ENCODE assay signal across 1 cellular context in genomic region chr1:85201340-85202091, GRCh38.
A peak's percentile ranks its signal among the peaks of the same experiment; 100 is the strongest.
TF ChIP-seq lines count a peak whose summit lies in the region.

No MANE protein-coding gene starts in this region.

TF ChIP-seq in HepG2, 621 proteins besides CTCF, POLR2A, EP300 and RAD21 (continued from another document and continues in another):
- TF ChIP-seq ZNF142 (CRISPR knock-in tag; IDR thresholded peaks at IDR 0.05) (no peak), RARA (CRISPR knock-in tag; IDR thresholded peaks at IDR 0.05) (0 out of 2 replicates have a peak, but pooled peaks have one; percentile 7), AHDC1 (CRISPR knock-in tag; IDR thresholded peaks at IDR 0.05; ENCODE audit: borderline replicate concordance) (no peak), GMEB2 (CRISPR knock-in tag; IDR thresholded peaks at IDR 0.05; ENCODE audit: low read depth) (no peak), FOXM1 (CRISPR knock-in tag; IDR thresholded peaks at IDR 0.05) (no peak), ZNF33B (CRISPR knock-in tag; IDR thresholded peaks at IDR 0.05) (no peak), FOXO1 (CRISPR knock-in tag; IDR thresholded peaks at IDR 0.05) (no peak), KLF13 (CRISPR knock-in tag; IDR thresholded peaks at IDR 0.05) (no peak), ISL2 (CRISPR knock-in tag; IDR thresholded peaks at IDR 0.05) (peak; percentile 35; the same call in 1 of the 2 replicates), AKNA (CRISPR knock-in tag; IDR thresholded peaks at IDR 0.05; ENCODE audit: borderline replicate concordance) (no peak), ZSCAN20 (CRISPR knock-in tag; IDR thresholded peaks at IDR 0.05; ENCODE audit: borderline replicate concordance) (no peak; the same call in 1 of the 2 replicates), REXO4 (CRISPR knock-in tag; IDR thresholded peaks at IDR 0.05; ENCODE audit: borderline replicate concordance) (no peak), SMAD1 (CRISPR knock-in tag; IDR thresholded peaks at IDR 0.05; ENCODE audit: borderline replicate concordance, low read depth) (no peak), MZF1 (CRISPR knock-in tag; IDR thresholded peaks at IDR 0.05; ENCODE audit: borderline replicate concordance) (no peak), KLF6 (CRISPR knock-in tag; IDR thresholded peaks at IDR 0.05) (no peak), ZNF552 (CRISPR knock-in tag; IDR thresholded peaks at IDR 0.05; ENCODE audit: borderline replicate concordance) (no peak), ZNF501 (CRISPR knock-in tag; IDR thresholded peaks at IDR 0.05) (0 out of 2 replicates have a peak, but pooled peaks have one; percentile 23), ZNF772 (CRISPR knock-in tag; IDR thresholded peaks at IDR 0.05) (peak; percentile 41; the same call in 1 of the 2 replicates), TEAD3 (CRISPR knock-in tag; optimal IDR thresholded peaks at IDR 0.05; ENCODE audit: borderline replicate concordance) (peak; percentile 92), HNRNPUL1 (IDR thresholded peaks at IDR 0.05; ENCODE audit: low read depth, low read length) (no peak), SNAPC5 (CRISPR knock-in tag; IDR thresholded peaks at IDR 0.05; ENCODE audit: borderline replicate concordance) (peak; percentile 69; the same call in 1 of the 2 replicates), NAIF1 (CRISPR knock-in tag; IDR thresholded peaks at IDR 0.05; ENCODE audit: borderline replicate concordance) (no peak), HOXA9 (CRISPR knock-in tag; IDR thresholded peaks at IDR 0.05; ENCODE audit: borderline replicate concordance) (no peak), KMT2A (CRISPR knock-in tag; IDR thresholded peaks at IDR 0.05) (no peak), HNF1A (IDR thresholded peaks at IDR 0.05; ENCODE audit: low read depth) (no peak), HNF1A (CRISPR knock-in tag; IDR thresholded peaks at IDR 0.05; ENCODE audit: borderline replicate concordance) (no peak), NFIC (IDR thresholded peaks at IDR 0.05; ENCODE audit: low read length) (no peak), NR0B2 (CRISPR knock-in tag; IDR thresholded peaks at IDR 0.05) (no peak), ZFY (CRISPR knock-in tag; IDR thresholded peaks at IDR 0.05) (no peak; the same call in 1 of the 2 replicates), SCMH1 (CRISPR knock-in tag; IDR thresholded peaks at IDR 0.05; ENCODE audit: borderline replicate concordance) (no peak), ZMAT3 (CRISPR knock-in tag; conservative IDR thresholded peaks at IDR 0.05) (no peak), ZNF496 (CRISPR knock-in tag; IDR thresholded peaks at IDR 0.05; ENCODE audit: insufficient replicate concordance) (no peak), NFYC (CRISPR knock-in tag; IDR thresholded peaks at IDR 0.05) (no peak), ZNF317 (CRISPR knock-in tag; IDR thresholded peaks at IDR 0.05) (no peak)
